In genomic region chr9:132806306-132806705, GRCh38 we compare ENCODE assay signal across 23 cellular contexts.
DNase-seq lines count a peak whose midpoint lies in the region; ATAC-seq and TF ChIP-seq lines count a peak whose summit lies in the region.
"Had no signal": no experiment of that assay in that cellular context is flagged by ENCODE, and none has a peak within 500 bp of the region (broad histone marks: within the 10 kb centered on the region; RNA-seq: fewer than 3 reads in every experiment).

No MANE protein-coding gene starts in this region.

- H3K27ac Mint-ChIP-seq in H9 = peak overlapping the region in 1 of 3 experiments; percentile 84; a peak in 3 of 7 replicates
- peak overlapping the region; percentile 37 for H3K27ac Mint-ChIP-seq in endodermal cell
- H3K27ac Mint-ChIP-seq in mesothelial cell of epicardium = peak overlapping the region; percentile 75
- H3K27ac Mint-ChIP-seq: B cell; CD4-positive, CD25-positive, alpha-beta regulatory T cell; HFFc6 had no signal

- no peak overlapping the region for H3K23ac ChIP-seq in H9 (ENCODE audit: insufficient read length, low read depth, low read length)

- peaks cover 4% of the 10 kb centered on the region; the same call in 1 of the 2 replicates for H3K4me1 ChIP-seq in H9 (ENCODE audit: insufficient read depth, low read length)
- H3K4me1 ChIP-seq in endodermal cell (ENCODE audit: control insufficient read depth, insufficient read depth, low read length) = no peaks in the 10 kb centered on the region
- no peaks in the 10 kb centered on the region for H3K4me1 ChIP-seq in vagina
- H3K4me1 ChIP-seq in breast epithelium = no peaks in the 10 kb centered on the region
- H3K4me1 ChIP-seq: HAP-1 had no signal

- H2BK120ac ChIP-seq in H9 (ENCODE audit: low read depth, low read length, poor library complexity, severe bottlenecking) = no peak overlapping the region

- no peak overlapping the region for H3K14ac ChIP-seq in H9 (ENCODE audit: insufficient read depth, low read length)

- no peak overlapping the region for H4K91ac ChIP-seq in H9 (ENCODE audit: insufficient read length, low read depth, low read length)

- no peak overlapping the region for H2AK5ac ChIP-seq in H9 (ENCODE audit: insufficient read length, low read length)

- H3K4me3 Mint-ChIP-seq in H9 (no peak overlapping the region; a peak in 1 of 5 replicates), endodermal cell (no peak overlapping the region), mesothelial cell of epicardium (peak overlapping the region; percentile 43)
- H3K4me3 Mint-ChIP-seq: B cell; CD4-positive, CD25-positive, alpha-beta regulatory T cell; HFFc6 had no signal

- H3K27ac ChIP-seq in H9 (ENCODE audit: insufficient read length, low read depth, low read length) (no peak overlapping the region), endodermal cell (ENCODE audit: low read depth, low read length) (no peak overlapping the region), vagina (no peak overlapping the region), breast epithelium (no peak overlapping the region)

- H2BK12ac ChIP-seq in H9 (ENCODE audit: insufficient read length, low read depth, low read length) = no peak overlapping the region

- H3K18ac ChIP-seq in H9 (ENCODE audit: insufficient read length, low read depth, low read length) = no peak overlapping the region

- peaks cover 10% of the 10 kb centered on the region for H3K27me3 Mint-ChIP-seq in H9 (ENCODE audit: low read depth)
- peaks cover 23% of the 10 kb centered on the region for H3K27me3 Mint-ChIP-seq in endodermal cell (ENCODE audit: insufficient read depth)
- H3K27me3 Mint-ChIP-seq in mesothelial cell of epicardium (ENCODE audit: low read depth) = no peaks in the 10 kb centered on the region

- no CpG with 5 or more reads among the region's 9 CpGs for whole genome bisulfite sequencing in H9 (ENCODE audit: extremely low coverage, insufficient read length, low lambda C conversion rate)
- 79 to 100% methylated on average over 2 to 9 of the region's 9 CpGs for WGBS in endodermal cell (ENCODE audit: insufficient coverage in 1 of 2, insufficient read length in 1 of 2), 2 experiments

- H3T11ph ChIP-seq in H9 (ENCODE audit: low read length) = no peak overlapping the region

- intact Hi-C loops in vagina (cut with DNase I) = loop anchor here (10.0 kb wide), 1 partner anchor 392 kb away; the partner anchor contains the start of gene CFAP77
- intact Hi-C loops in breast epithelium (cut with DNase I; ENCODE audit: low total_unique reads) = no loop called here

- H2BK15ac ChIP-seq in H9 (ENCODE audit: low read depth, low read length) = no peak overlapping the region

- H3K9me3 ChIP-seq in H9 (ENCODE audit: control insufficient read depth, low read depth, low read length) = no peaks in the 10 kb centered on the region
- H3K9me3 ChIP-seq in endodermal cell (ENCODE audit: control insufficient read depth, low read length) = no peaks in the 10 kb centered on the region
- H3K9me3 ChIP-seq in vagina = no peaks in the 10 kb centered on the region
- H3K9me3 ChIP-seq in breast epithelium = no peaks in the 10 kb centered on the region
- H3K9me3 ChIP-seq: HAP-1, MG63 had no signal

- H3K79me2 ChIP-seq in H9 (ENCODE audit: insufficient read depth, low read length) = no peaks in the 10 kb centered on the region

- no peak overlapping the region for H2AFZ ChIP-seq in H9 (ENCODE audit: low read length)

- no peaks in the 10 kb centered on the region for H3K79me1 ChIP-seq in H9 (ENCODE audit: insufficient read depth, low read depth, low read length, poor library complexity, severe bottlenecking)

- DNase-seq in H9 (no peak), endodermal cell (peak; percentile 59), mesothelial cell of epicardium (ENCODE audit: low spot score in 2 of 2, unreplicated experiment in 2 of 2) (no peak), vagina (ENCODE audit: extremely low spot score in 2 of 2) (peak; percentile 9 to 44), breast epithelium (ENCODE audit: low spot score in 2 of 2) (no peak)
- DNase-seq: CD4-positive, CD25-positive, alpha-beta regulatory T cell; DMS153; DND-41; HFFc6; IMR-90; KG1; MG63; NCI-H1048; NCI-H1694 treated with DMSO at 0.1 percent for 48 hours; NCI-H2081; NCI-H2227 treated with DMSO at 0.1 percent for 48 hours; NCI-H69; Right ventricle myocardium superior; RPMI8226 had no signal

- H3K4me3 ChIP-seq in endodermal cell (ENCODE audit: low read length) (no peak overlapping the region), vagina (no peak overlapping the region), breast epithelium (no peak overlapping the region)
- H3K4me3 ChIP-seq: HAP-1, MG63 had no signal

- H2BK20ac ChIP-seq in H9 (ENCODE audit: low read depth, low read length, poor library complexity, severe bottlenecking) = no peak overlapping the region

- no peak overlapping the region for H2BK5ac ChIP-seq in H9 (ENCODE audit: insufficient read length, low read length)

- ATAC-seq in HG03159 (IDR thresholded peaks at IDR 0.05; ENCODE audit: unreplicated experiment) = no peak
- no peak for ATAC-seq in HG03378 (IDR thresholded peaks at IDR 0.05; ENCODE audit: unreplicated experiment)

- H3K4me1 Mint-ChIP-seq in H9 (peaks cover 33 to 34% of the 10 kb centered on the region in 2 experiments), endodermal cell (peaks cover 9% of the 10 kb centered on the region), mesothelial cell of epicardium (peaks cover 44% of the 10 kb centered on the region)
- H3K4me1 Mint-ChIP-seq: CD4-positive, CD25-positive, alpha-beta regulatory T cell had no signal

- H3K56ac ChIP-seq in H9 (ENCODE audit: insufficient read length, low read depth, low read length) = no peak overlapping the region

- no peak overlapping the region for H4K8ac ChIP-seq in H9 (replicated peaks; ENCODE audit: insufficient read length, low read depth, low read length)

- H3K4me2 ChIP-seq in H9 (ENCODE audit: insufficient read depth, insufficient read length, low read length) = peak overlapping the region; percentile 22

- H4K20me1 ChIP-seq in H9 (ENCODE audit: control insufficient read depth, insufficient read depth, insufficient read length) = no peaks in the 10 kb centered on the region

- no peak for TF ChIP-seq POLR2A in vagina (IDR thresholded peaks at IDR 0.05)
- TF ChIP-seq POLR2A in breast epithelium (IDR thresholded peaks at IDR 0.05) = no peak

- H3K36me3 ChIP-seq in endodermal cell (ENCODE audit: control insufficient read depth, insufficient read depth, low read length) (no peaks in the 10 kb centered on the region), vagina (no peaks in the 10 kb centered on the region), breast epithelium (no peaks in the 10 kb centered on the region)
- H3K36me3 ChIP-seq: HAP-1, MG63 had no signal

- H3K27me3 ChIP-seq in H9 (ENCODE audit: insufficient read depth, low read length) (no peaks in the 10 kb centered on the region), endodermal cell (ENCODE audit: control insufficient read depth, insufficient read depth, low read length, poor library complexity, severe bottlenecking) (no peaks in the 10 kb centered on the region), vagina (no peaks in the 10 kb centered on the region), breast epithelium (no peaks in the 10 kb centered on the region)
- H3K27me3 ChIP-seq: MG63 had no signal

- H4K5ac ChIP-seq in H9 (ENCODE audit: insufficient read length, low read depth, low read length) = no peak overlapping the region

- TF ChIP-seq CTCF in H9 (conservative IDR thresholded peaks at IDR 0.05) (no peak), endodermal cell (conservative IDR thresholded peaks at IDR 0.05) (no peak), mesothelial cell of epicardium (IDR thresholded peaks at IDR 0.05; ENCODE audit: unreplicated experiment) (no peak), vagina (IDR thresholded peaks at IDR 0.05) (no peak), breast epithelium (IDR thresholded peaks at IDR 0.05) (no peak)

- no peaks in the 10 kb centered on the region for H3K23me2 ChIP-seq in H9 (ENCODE audit: insufficient read length, low read depth, low read length, poor library complexity, severe bottlenecking)

- no peaks in the 10 kb centered on the region; a peak in 1 of 7 replicates for H3K36me3 Mint-ChIP-seq in H9 (ENCODE audit: insufficient read depth in 1 of 3, low read depth in 3 of 3)
- no peaks in the 10 kb centered on the region for H3K36me3 Mint-ChIP-seq in endodermal cell (ENCODE audit: low read depth)
- H3K36me3 Mint-ChIP-seq in mesothelial cell of epicardium = no peaks in the 10 kb centered on the region
- H3K36me3 Mint-ChIP-seq: CD4-positive, CD25-positive, alpha-beta regulatory T cell had no signal

- H3K9ac ChIP-seq in H9 (ENCODE audit: extremely low read depth, insufficient read length, low read length) (no peak overlapping the region), endodermal cell (ENCODE audit: extremely low read depth, low read length, poor library complexity, severe bottlenecking) (no peak overlapping the region)

- H3K4ac ChIP-seq in H9 (ENCODE audit: low read depth, low read length) = no peak overlapping the region

- peaks cover 0 to 7% of the 10 kb centered on the region in 2 experiments; a peak in 2 of 5 replicates for H3K9me3 Mint-ChIP-seq in H9
- H3K9me3 Mint-ChIP-seq in endodermal cell = no peaks in the 10 kb centered on the region
- no peaks in the 10 kb centered on the region for H3K9me3 Mint-ChIP-seq in mesothelial cell of epicardium
- H3K9me3 Mint-ChIP-seq: CD4-positive, CD25-positive, alpha-beta regulatory T cell; HFFc6 had no signal

Comparison
In these comparisons a context has a peak if more than half of its experiments do, and no peak if none do; other contexts are left out.
1. DNase-seq: peak in endodermal cell (single experiment) and vagina (2 of 2); none in H9 (single experiment), mesothelial cell of epicardium (0 of 2) and breast epithelium (0 of 2).